24 cellular contexts compared by ENCODE assay signal in genomic region chr4:27018910-27019309, GRCh38.
"Had no signal": no experiment of that assay in that cellular context is flagged by ENCODE, and none has a peak within 500 bp of the region (broad histone marks: within the 10 kb centered on the region; RNA-seq: fewer than 3 reads in every experiment).

No MANE protein-coding gene starts in this region.

- H3K4me1 ChIP-seq: colonic mucosa, esophagus squamous epithelium, gastrocnemius medialis, heart right ventricle, left lung, lower lobe of right lung had no signal

- H3K27ac Mint-ChIP-seq: dendritic cell treated with granulocyte-macrophage colony-stimulating factor and Interleukin-4, amounts not matched to agents 40 ng/mL and 50 ng/mL, for 4 days; endodermal cell; mesothelial cell of epicardium had no signal

- H3K27me3 Mint-ChIP-seq: dendritic cell treated with granulocyte-macrophage colony-stimulating factor and Interleukin-4, amounts not matched to agents 40 ng/mL and 50 ng/mL, for 4 days; effector memory CD8-positive, alpha-beta T cell had no signal

- H3K27me3 ChIP-seq: colonic mucosa, esophagus squamous epithelium, gastrocnemius medialis, heart right ventricle, left lung had no signal

- H3K4me3 Mint-ChIP-seq: dendritic cell treated with granulocyte-macrophage colony-stimulating factor and Interleukin-4, amounts not matched to agents 40 ng/mL and 50 ng/mL, for 4 days; effector memory CD8-positive, alpha-beta T cell; endodermal cell; mesothelial cell of epicardium had no signal

- ATAC-seq: effector memory CD8-positive, alpha-beta T cell; esophagus mucosa; gastrocnemius medialis; heart right ventricle; left cardiac atrium; left lung; left ventricle myocardium superior; lower lobe of right lung; mucosa of descending colon had no signal

- H3K9me3 Mint-ChIP-seq: dendritic cell treated with granulocyte-macrophage colony-stimulating factor and Interleukin-4, amounts not matched to agents 40 ng/mL and 50 ng/mL, for 4 days; effector memory CD8-positive, alpha-beta T cell; endodermal cell had no signal

- H3K4me3 ChIP-seq: colonic mucosa, esophagus squamous epithelium, gastrocnemius medialis, heart right ventricle, left lung, lower lobe of right lung, mucosa of descending colon had no signal

- H3K27ac ChIP-seq: colonic mucosa, epithelial cell of prostate, esophagus squamous epithelium, gastrocnemius medialis, heart right ventricle, left lung, lower lobe of right lung had no signal

- H3K36me3 ChIP-seq: colonic mucosa had no signal

- H3K9me3 ChIP-seq: colonic mucosa, esophagus squamous epithelium, gastrocnemius medialis, left lung, lower lobe of right lung, mucosa of descending colon had no signal

- DNase-seq: colonic mucosa; cortex of kidney; effector CD8-positive, alpha-beta T cell; effector memory CD8-positive, alpha-beta T cell; endodermal cell; erythroblast; esophagus squamous epithelium; foreskin fibroblast; foreskin melanocyte; gastrocnemius medialis; glutamatergic neuron; head of caudate nucleus; heart right ventricle; hippocampal formation; left cardiac atrium; left lung; left ventricle myocardium superior; lower lobe of right lung; mesenchymal stem cell; mucosa of descending colon had no signal
